1 cellular context compared by ENCODE assay signal in genomic region chr13:106562301-106562700, GRCh38.
TF ChIP-seq lines count a peak whose summit lies in the region.

No MANE protein-coding gene starts in this region.

TF ChIP-seq in WTC11, 78 proteins besides CTCF, POLR2A, EP300 and RAD21 (continued from another document):
- TF ChIP-seq ZSCAN18 (CRISPR knock-in tag; IDR thresholded peaks at IDR 0.05) (no peak), NR2C2 (CRISPR knock-in tag; IDR thresholded peaks at IDR 0.05) (no peak), FOXP1 (CRISPR knock-in tag; IDR thresholded peaks at IDR 0.05; ENCODE audit: borderline replicate concordance) (no peak), MXD4 (CRISPR knock-in tag; IDR thresholded peaks at IDR 0.05; ENCODE audit: borderline replicate concordance) (no peak), TP53 (CRISPR knock-in tag; IDR thresholded peaks at IDR 0.05) (no peak), ZNF121 (CRISPR knock-in tag; IDR thresholded peaks at IDR 0.05) (no peak), ZNF219 (CRISPR knock-in tag; IDR thresholded peaks at IDR 0.05; ENCODE audit: borderline replicate concordance) (no peak), ZNF671 (CRISPR knock-in tag; IDR thresholded peaks at IDR 0.05) (no peak), PRDM15 (CRISPR knock-in tag; IDR thresholded peaks at IDR 0.05) (no peak), ZNF396 (CRISPR knock-in tag; IDR thresholded peaks at IDR 0.05; ENCODE audit: borderline replicate concordance) (no peak), CREM (CRISPR knock-in tag; IDR thresholded peaks at IDR 0.05) (no peak), CREB1 (CRISPR knock-in tag; IDR thresholded peaks at IDR 0.05) (no peak), ESRRA (CRISPR knock-in tag; IDR thresholded peaks at IDR 0.05; ENCODE audit: borderline replicate concordance) (no peak), E2F5 (CRISPR knock-in tag; IDR thresholded peaks at IDR 0.05) (no peak), ATF6 (CRISPR knock-in tag; IDR thresholded peaks at IDR 0.05) (no peak), IRF2 (CRISPR knock-in tag; IDR thresholded peaks at IDR 0.05; ENCODE audit: borderline replicate concordance, low read depth) (no peak)
